In genomic region chr6:90269334-90269733, GRCh38 we compare ENCODE assay signal across 16 cellular contexts.
"Had no signal": no experiment of that assay in that cellular context is flagged by ENCODE, and none has a peak within 500 bp of the region (broad histone marks: within the 10 kb centered on the region; RNA-seq: fewer than 3 reads in every experiment).

No MANE protein-coding gene starts in this region.

- H3K27me3 ChIP-seq: cardiac muscle cell, esophagus squamous epithelium, neutrophil, suprapubic skin, upper lobe of right lung had no signal

- H3K36me3 ChIP-seq: cardiac muscle cell, esophagus squamous epithelium, lower lobe of right lung, neutrophil, suprapubic skin, upper lobe of right lung had no signal

- H3K4me1 ChIP-seq: esophagus squamous epithelium, lower lobe of right lung, suprapubic skin, upper lobe of right lung had no signal

- DNase-seq: activated CD4-positive, alpha-beta T cell treated with anti-CD3 and anti-CD28 coated beads for 48 hours; activated CD8-positive, alpha-beta memory T cell treated with anti-CD3 and anti-CD28 coated beads, Interleukin-2, amount 10 ng/mL, durations not matched to agents 7 days and 5 days; esophagus squamous epithelium; foreskin fibroblast; left cardiac atrium; lower lobe of right lung; right cardiac atrium; SHP77 treated with DMSO at 0.1 percent for 48 hours; T1000; upper lobe of right lung had no signal

- H3K27ac Mint-ChIP-seq: mesothelial cell of epicardium; stimulated activated memory B cell treated with anti-CD40 and anti-IgM and Interleukin-4, amounts not matched to agents 10 μg/mL and 1 μg/mL and 100 μg/mL, for 72 hours had no signal

- ATAC-seq: activated CD8-positive, alpha-beta memory T cell treated with anti-CD3 and anti-CD28 coated beads, Interleukin-2, amount 10 ng/mL, durations not matched to agents 7 days and 5 days; left cardiac atrium; lower lobe of right lung; right cardiac atrium; stimulated activated memory B cell treated with anti-CD40 and anti-IgM and Interleukin-4, amounts not matched to agents 10 μg/mL and 1 μg/mL and 100 μg/mL, for 72 hours; upper lobe of right lung had no signal

- H3K4me3 ChIP-seq: cardiac muscle cell, esophagus squamous epithelium, lower lobe of right lung, suprapubic skin, upper lobe of right lung had no signal

- H3K9me3 ChIP-seq: esophagus squamous epithelium, lower lobe of right lung, neutrophil, suprapubic skin, upper lobe of right lung had no signal

- H3K27me3 Mint-ChIP-seq: activated CD8-positive, alpha-beta memory T cell treated with anti-CD3 and anti-CD28 coated beads, Interleukin-2, amount 10 ng/mL, durations not matched to agents 7 days and 5 days; stimulated activated memory B cell treated with anti-CD40 and anti-IgM and Interleukin-4, amounts not matched to agents 10 μg/mL and 1 μg/mL and 100 μg/mL, for 72 hours had no signal

- H3K27ac ChIP-seq: cardiac muscle cell, esophagus squamous epithelium, lower lobe of right lung, neutrophil, suprapubic skin, upper lobe of right lung, VCaP had no signal

- H3K4me3 Mint-ChIP-seq: activated CD8-positive, alpha-beta memory T cell treated with anti-CD3 and anti-CD28 coated beads, Interleukin-2, amount 10 ng/mL, durations not matched to agents 7 days and 5 days; mesothelial cell of epicardium; stimulated activated memory B cell treated with anti-CD40 and anti-IgM and Interleukin-4, amounts not matched to agents 10 μg/mL and 1 μg/mL and 100 μg/mL, for 72 hours had no signal
